ENCODE assay signal across 24 cellular contexts in genomic region chr12:68825569-68826217, GRCh38. TPM values are rescaled to one million over a fixed set of nuclear protein-coding genes. Genes with fewer than 3 reads are reported as not detected.
A peak's percentile ranks its signal among the peaks of the same experiment; 100 is the strongest.
DNase-seq lines count a peak whose midpoint lies in the region; ATAC-seq, FAIRE-seq and TF ChIP-seq lines count a peak whose summit lies in the region.
"Had no signal": no experiment of that assay in that cellular context is flagged by ENCODE, and none has a peak within 500 bp of the region (broad histone marks: within the 10 kb centered on the region; RNA-seq: fewer than 3 reads in every experiment).

No MANE protein-coding gene starts in this region.

- peaks cover 29% of the 10 kb centered on the region for H3K36me3 Mint-ChIP-seq in activated naive CD4-positive, alpha-beta T cell treated with anti-CD3 and anti-CD28 coated beads, Interleukin-2, amount 50 U/mL, for 24 hours
- peaks cover 81% of the 10 kb centered on the region for H3K36me3 Mint-ChIP-seq in GM23338 (ENCODE audit: low read depth)
- peaks cover 100% of the 10 kb centered on the region for H3K36me3 Mint-ChIP-seq in stimulated activated effector memory CD8-positive, alpha-beta T cell treated with anti-CD3 and anti-CD28 coated beads, Interleukin-12 subunit alpha, Interleukin-12 subunit beta, amount 100 ng/mL, for 72 hours

- H3K27ac Mint-ChIP-seq in activated naive CD4-positive, alpha-beta T cell treated with anti-CD3 and anti-CD28 coated beads, Interleukin-2, amount 50 U/mL, for 24 hours: peak overlapping the region; percentile 94
- no peak overlapping the region for H3K27ac Mint-ChIP-seq in GM23338
- peak overlapping the region; percentile 50 for H3K27ac Mint-ChIP-seq in stimulated activated effector memory CD8-positive, alpha-beta T cell treated with anti-CD3 and anti-CD28 coated beads, Interleukin-12 subunit alpha, Interleukin-12 subunit beta, amount 100 ng/mL, for 72 hours
- H3K27ac Mint-ChIP-seq: nephron progenitor cell had no signal

- intact Hi-C loops in GM12878 (cut with micrococcal nuclease; ENCODE audit: unreplicated experiment): no loop called here

- peaks cover 21% of the 10 kb centered on the region for H3K79me2 ChIP-seq in GM23338 (replicated peaks; ENCODE audit: insufficient read depth)
- peaks cover 7% of the 10 kb centered on the region for H3K79me2 ChIP-seq in GM12878 (ENCODE audit: control insufficient read depth, insufficient read depth, low read length)

- H3K4me2 ChIP-seq in GM23338: no peak overlapping the region
- no peak overlapping the region for H3K4me2 ChIP-seq in GM12878 (ENCODE audit: control insufficient read depth, insufficient read depth)

- in situ Hi-C loops in GM12878 (cut with MboI): no loop called here

- no peak for FAIRE-seq in GM12878 (lab: Jason Lieb, UNC)

- no peak overlapping the region for H2AFZ ChIP-seq in GM23338
- no peak overlapping the region for H2AFZ ChIP-seq in GM12878 (ENCODE audit: control insufficient read depth, low read depth, low read length)

- H3K9ac ChIP-seq in GM12878 (ENCODE audit: control insufficient read depth, insufficient read depth, low read length): no peak overlapping the region

- ATAC-seq in GM23338: no peak
- no peak for ATAC-seq in GM12878
- ATAC-seq in stimulated activated effector memory CD8-positive, alpha-beta T cell treated with anti-CD3 and anti-CD28 coated beads, Interleukin-12 subunit alpha, Interleukin-12 subunit beta, amount 100 ng/mL, for 72 hours: no peak
- no peak for ATAC-seq in GM18907 (IDR thresholded peaks at IDR 0.05; ENCODE audit: unreplicated experiment)
- ATAC-seq: PC-3 had no signal

- RAD21 ChIA-PET in GM12878 (lab: Charles Lee; ENCODE audit: unreplicated experiment): no interaction called here

- no peaks in the 10 kb centered on the region for H3K9me3 Mint-ChIP-seq in activated naive CD4-positive, alpha-beta T cell treated with anti-CD3 and anti-CD28 coated beads, Interleukin-2, amount 50 U/mL, for 24 hours
- no peaks in the 10 kb centered on the region for H3K9me3 Mint-ChIP-seq in GM23338
- no peaks in the 10 kb centered on the region for H3K9me3 Mint-ChIP-seq in stimulated activated effector memory CD8-positive, alpha-beta T cell treated with anti-CD3 and anti-CD28 coated beads, Interleukin-12 subunit alpha, Interleukin-12 subunit beta, amount 100 ng/mL, for 72 hours
- H3K9me3 Mint-ChIP-seq: nephron progenitor cell had no signal

- H3K27me3 ChIP-seq in GM23338 (ENCODE audit: insufficient read depth) (no peaks in the 10 kb centered on the region), GM12878 (replicated peaks in 1 of 2; ENCODE audit: control insufficient read depth in 2 of 2, insufficient read depth in 2 of 2, low read length in 1 of 2) (no peaks in the 10 kb centered on the region)
- H3K27me3 ChIP-seq: esophagus muscularis mucosa, tibial nerve had no signal

- TF ChIP-seq RAD21 in GM12878 (IDR thresholded peaks at IDR 0.05; ENCODE audit: insufficient read depth, low read depth, low read length): no peak

- peaks cover 16% of the 10 kb centered on the region; the same call in 1 of the 2 replicates for H3F3A ChIP-seq in GM23338 (replicated peaks; ENCODE audit: low read depth)

- no peak for TF ChIP-seq POLR2A in GM12878 (IDR thresholded peaks at IDR 0.05; ENCODE audit: low read depth, low read length)

- peaks cover 56% of the 10 kb centered on the region for H3K4me1 Mint-ChIP-seq in activated naive CD4-positive, alpha-beta T cell treated with anti-CD3 and anti-CD28 coated beads, Interleukin-2, amount 50 U/mL, for 24 hours
- H3K4me1 Mint-ChIP-seq in GM23338: peaks cover 2% of the 10 kb centered on the region; the same call in 2 of the 3 replicates
- peaks cover 21% of the 10 kb centered on the region for H3K4me1 Mint-ChIP-seq in stimulated activated effector memory CD8-positive, alpha-beta T cell treated with anti-CD3 and anti-CD28 coated beads, Interleukin-12 subunit alpha, Interleukin-12 subunit beta, amount 100 ng/mL, for 72 hours

- SMC1A ChIA-PET in GM12878 (lab: Charles Lee; ENCODE audit: uncharacterized antibody, unreplicated experiment): no interaction called here

- no peak for TF ChIP-seq EP300 in GM12878 (IDR thresholded peaks at IDR 0.05; ENCODE audit: borderline replicate concordance in 1 of 2, control insufficient read depth in 1 of 2, low read depth in 2 of 2, low read length in 2 of 2)

- CTCF ChIA-PET in GM12878 (lab: Yijun Ruan, JAX): interaction anchor here (0.6 to 0.8 kb wide), 2 partner anchors 11 to 463 kb away, joined by 3 to 4 read pairs; no protein-coding TSS in a partner anchor

- no peak overlapping the region for H3K27ac ChIP-seq in GM23338 (ENCODE audit: low read depth)
- no peak overlapping the region for H3K27ac ChIP-seq in GM12878 (ENCODE audit: control insufficient read depth, insufficient read depth)
- H3K27ac ChIP-seq in coronary artery: no peak overlapping the region
- H3K27ac ChIP-seq: esophagus muscularis mucosa, tibial nerve, VCaP had no signal

- H3K4me3 Mint-ChIP-seq in activated naive CD4-positive, alpha-beta T cell treated with anti-CD3 and anti-CD28 coated beads, Interleukin-2, amount 50 U/mL, for 24 hours: peak overlapping the region; percentile 73
- no peak overlapping the region for H3K4me3 Mint-ChIP-seq in GM23338
- no peak overlapping the region for H3K4me3 Mint-ChIP-seq in stimulated activated effector memory CD8-positive, alpha-beta T cell treated with anti-CD3 and anti-CD28 coated beads, Interleukin-12 subunit alpha, Interleukin-12 subunit beta, amount 100 ng/mL, for 72 hours
- H3K4me3 Mint-ChIP-seq: nephron progenitor cell had no signal

- no peak for DNase-seq in activated naive CD4-positive, alpha-beta T cell treated with Interleukin-2 at 50 U/mL for 16 hours
- DNase-seq in GM23338 (ENCODE audit: low spot score): no peak
- no peak for DNase-seq in GM12878 (ENCODE audit: low read depth, low spot score)
- DNase-seq in stimulated activated effector memory CD8-positive, alpha-beta T cell treated with anti-CD3 and anti-CD28 coated beads, Interleukin-12 subunit alpha, Interleukin-12 subunit beta, amount 100 ng/mL, for 72 hours (ENCODE audit: low spot score in 2 of 2): peak in 1 of 2 donors; percentile 42
- no peak for DNase-seq in AML-193 (lab: John Stamatoyannopoulos, UW)
- no peak for DNase-seq in coronary artery (ENCODE audit: low spot score)
- DNase-seq: activated effector memory CD4-positive, alpha-beta T cell treated with Interleukin-2 at 50 U/mL for 16 hours; anterior cingulate cortex; DND-41; effector CD8-positive, alpha-beta T cell; Kasumi-1; mesendoderm; NCI-H187; NCI-H345; nephron progenitor cell; PC-3; stimulated activated CD4-positive, alpha-beta T cell treated with anti-CD3 and anti-CD28 coated beads, Interleukin-2, amount 100 ng/mL, for 24 hours; stimulated activated naive CD4-positive, alpha-beta T cell treated with Interleukin-2 at 50 U/mL for 16 hours; T-helper 2 cell had no signal

- no peaks in the 10 kb centered on the region for H3K9me2 ChIP-seq in GM23338 (ENCODE audit: insufficient read depth)

- POLR2A ChIA-PET in GM12878 (lab: Charles Lee): interaction anchor here (0.6 to 1.0 kb wide), 2 partner anchors 8 to 14 kb away, joined by 3 read pairs; no protein-coding TSS in a partner anchor

- no peak for TF ChIP-seq CTCF in GM23338 (conservative IDR thresholded peaks at IDR 0.05; ENCODE audit: low read depth in 2 of 2)
- TF ChIP-seq CTCF in GM12878 (IDR thresholded peaks at IDR 0.05 in 2 of 3, conservative IDR thresholded peaks at IDR 0.05 in 1 of 3; ENCODE audit: control insufficient read depth in 2 of 3, extremely low read depth in 1 of 3, insufficient read depth in 1 of 3, low read depth in 3 of 3, low read length in 3 of 3): no peak
- no peak for TF ChIP-seq CTCF in coronary artery (IDR thresholded peaks at IDR 0.05)

- H3K9me3 ChIP-seq in GM12878 (replicated peaks; ENCODE audit: control insufficient read depth, insufficient read depth, low read length): no peaks in the 10 kb centered on the region
- H3K9me3 ChIP-seq: esophagus muscularis mucosa, tibial nerve had no signal

- H4K20me1 ChIP-seq in GM23338 (replicated peaks; ENCODE audit: insufficient read depth) (peaks cover 6% of the 10 kb centered on the region; the same call in 1 of the 2 replicates), GM12878 (ENCODE audit: control insufficient read depth, insufficient read depth) (0 out of 2 replicates have a peak, but pooled peaks cover under 1% of the 10 kb centered on the region)

- H3K4me3 ChIP-seq in GM23338: no peak overlapping the region
- no peak overlapping the region for H3K4me3 ChIP-seq in GM12878
- no peak overlapping the region for H3K4me3 ChIP-seq in coronary artery
- H3K4me3 ChIP-seq: esophagus muscularis mucosa, tibial nerve had no signal

- H3K4me1 ChIP-seq in GM23338 (ENCODE audit: insufficient read depth): peaks cover 1% of the 10 kb centered on the region
- no peaks in the 10 kb centered on the region for H3K4me1 ChIP-seq in GM12878 (ENCODE audit: control insufficient read depth, insufficient read depth, low read length)

- no peaks in the 10 kb centered on the region for H3K27me3 Mint-ChIP-seq in activated naive CD4-positive, alpha-beta T cell treated with anti-CD3 and anti-CD28 coated beads, Interleukin-2, amount 50 U/mL, for 24 hours
- no peaks in the 10 kb centered on the region for H3K27me3 Mint-ChIP-seq in GM23338 (ENCODE audit: insufficient read depth, low read depth, poor library complexity)

- H3K36me3 ChIP-seq in GM23338 (ENCODE audit: insufficient read depth) (peaks cover 84% of the 10 kb centered on the region), GM12878 (ENCODE audit: control insufficient read depth in 2 of 2, insufficient read depth in 2 of 2, low read length in 1 of 2) (peaks cover 11 to 51% of the 10 kb centered on the region in 2 experiments; a peak in 3 of 4 replicates)

- BruUV-seq in GM12878 (replicated peaks; lab: Mats Ljungman, UMichigan): no TSS peak

- 96% methylated on average over 11 of the region's 11 CpGs for WGBS in GM12878 (ENCODE audit: insufficient coverage, insufficient replicate concordance, low lambda C conversion rate, missing lambda C conversion rate)

RNA-seq across cellular contexts. Expression of gene MDM2, which starts 17.7 kb away (rescaled TPM):
- total RNA-seq in GM23338 (2014; rRNA removed; shearing (Covaris generic)): 85.4 and 105 TPM in 2 replicates
- polyA plus RNA-seq in GM23338 (2016; fragmentation: Nextera tagmentation; extraction: Ambion mirVana) (136 and 160 TPM in 2 replicates), GM12878 (2011; rRNA removed) (82.0 and 136 TPM in 2 replicates), GM12878 (2014; fragmentation: Illumina TruSeq; extraction: Trizol) (75.8 and 104 TPM in 2 replicates), GM12878 (2014; fragmentation: Nextera tagmentation; extraction: Ambion mirVana) (10 to 100 TPM; 48.2 to 65.8 TPM), GM12878 (2014; rRNA removed) (56.8 and 77.8 TPM in 2 replicates), GM12878 (2016; fragmentation: Nextera tagmentation; extraction: Ambion mirVana) (100 to 1,000 TPM; 145 to 171 TPM)
- total RNA-seq in GM12878 (2013; cell fraction: nucleolus; rRNA removed): 439 and 462 TPM in 2 replicates
- total RNA-seq in GM12878 (2014; rRNA removed) (88.1 and 113 TPM in 2 replicates), GM12878 (2014; rRNA removed; fragmentation: Illumina TruSeq; extraction: Trizol) (158 and 173 TPM in 2 replicates), GM12878 (2021) (164 and 174 TPM in 2 replicates)
- polyA plus RNA-seq in GM12878 (2011; ENCODE audit: low read depth): 27.8 TPM
- polyA plus RNA-seq in GM12878 (2011; cell fraction: cytosol; rRNA removed): 28.3 and 34.4 TPM in 2 replicates
- polyA plus RNA-seq in GM12878 (2011; cell fraction: nucleus; rRNA removed): 41.5 and 94.7 TPM in 2 replicates
- 55.6 and 89.6 TPM in 2 replicates for polyA plus RNA-seq in GM12878 (2012)
- polyA minus RNA-seq in GM12878 (2011; rRNA and poly(A)+ RNA removed): 154 and 263 TPM in 2 replicates
- polyA minus RNA-seq in GM12878 (2011; cell fraction: cytosol; rRNA and poly(A)+ RNA removed): 97.2 and 107 TPM in 2 replicates
- polyA minus RNA-seq in GM12878 (2011; cell fraction: nucleus; rRNA and poly(A)+ RNA removed): 157 and 218 TPM in 2 replicates
